Comparison of ENCODE assay signal across 17 cellular contexts in the genomic region with DNA sequence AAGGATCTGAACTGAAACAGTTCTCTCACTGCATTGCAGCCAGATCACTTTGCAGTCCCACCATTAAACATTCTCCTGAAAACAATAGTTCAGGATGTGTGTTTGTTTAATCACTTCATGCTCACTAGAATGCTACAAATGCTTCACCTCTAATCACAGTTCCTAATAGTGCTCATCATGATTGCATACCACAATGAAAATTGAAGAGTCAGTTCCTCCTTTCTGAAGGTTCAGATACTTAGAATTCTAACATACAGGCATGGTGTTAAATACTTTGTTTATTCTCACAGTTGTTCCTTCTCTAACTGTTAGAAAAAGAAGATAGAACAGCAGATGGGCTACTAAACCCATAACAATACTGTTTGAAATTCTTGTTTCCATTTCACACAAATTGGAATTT.
DNase-seq lines count a peak whose midpoint lies in the region; ATAC-seq and TF ChIP-seq lines count a peak whose summit lies in the region.
"Had no signal": no experiment of that assay in that cellular context is flagged by ENCODE, and none has a peak within 500 bp of the region (broad histone marks: within the 10 kb centered on the region; RNA-seq: fewer than 3 reads in every experiment).

No MANE protein-coding gene starts in this region.

- ATAC-seq in GM18858 (IDR thresholded peaks at IDR 0.05; ENCODE audit: unreplicated experiment) (peak; percentile 70), GM21786 (IDR thresholded peaks at IDR 0.05; ENCODE audit: unreplicated experiment) (peak; percentile 53), HG03354 (IDR thresholded peaks at IDR 0.05; ENCODE audit: poor library complexity, severe bottlenecking, unreplicated experiment) (peak; percentile 63)
- ATAC-seq: K562 had no signal

- no peaks in the 10 kb centered on the region for H3K27me3 Mint-ChIP-seq in mesothelial cell of epicardium (ENCODE audit: low read depth)

- peaks cover 23% of the 10 kb centered on the region for H3K9me3 Mint-ChIP-seq in mesothelial cell of epicardium

- H3K4me3 ChIP-seq in GM12865 (ENCODE audit: low read depth, low read length): no peak overlapping the region
- H3K4me3 ChIP-seq: breast epithelium, K562 had no signal

- peaks cover 8% of the 10 kb centered on the region for H3K4me1 Mint-ChIP-seq in mesothelial cell of epicardium
- H3K4me1 Mint-ChIP-seq: CD14-positive monocyte, nephron had no signal

- DNase-seq in GM12865 (ENCODE audit: low read depth): peak; percentile 24
- DNase-seq in OCI-M1 (lab: John Stamatoyannopoulos, UW): no peak
- no peak for DNase-seq in mesothelial cell of epicardium (ENCODE audit: low spot score in 2 of 2, unreplicated experiment in 2 of 2)
- DNase-seq in hippocampal formation (lab: John Stamatoyannopoulos, UW): no peak
- DNase-seq in NCI-H526 treated with DMSO at 0.1 percent for 48 hours (lab: John Stamatoyannopoulos, UW): no peak
- DNase-seq: ACHN; activated CD4-positive, alpha-beta T cell treated with anti-CD3 and anti-CD28 coated beads for 4 hours; DMS153; small intestine; stimulated activated CD4-positive, alpha-beta T cell treated with anti-CD3 and anti-CD28 coated beads, Interleukin-4, amount 100 ng/mL, for 1 hour had no signal

- no peak overlapping the region for H3K27ac Mint-ChIP-seq in mesothelial cell of epicardium
- H3K27ac Mint-ChIP-seq: CD14-positive monocyte, nephron had no signal

- TF ChIP-seq CTCF in GM12865 (IDR thresholded peaks at IDR 0.05; ENCODE audit: insufficient read depth, low read depth, low read length, missing control alignments) (no peak), mesothelial cell of epicardium (IDR thresholded peaks at IDR 0.05; ENCODE audit: unreplicated experiment) (no peak)

- H3K4me3 Mint-ChIP-seq in mesothelial cell of epicardium: no peak overlapping the region
- H3K4me3 Mint-ChIP-seq: CD14-positive monocyte, nephron had no signal

- peaks cover 6% of the 10 kb centered on the region for H3K36me3 Mint-ChIP-seq in mesothelial cell of epicardium
- H3K36me3 Mint-ChIP-seq: CD14-positive monocyte had no signal
